8 cellular contexts compared by ENCODE assay signal in the genomic region with DNA sequence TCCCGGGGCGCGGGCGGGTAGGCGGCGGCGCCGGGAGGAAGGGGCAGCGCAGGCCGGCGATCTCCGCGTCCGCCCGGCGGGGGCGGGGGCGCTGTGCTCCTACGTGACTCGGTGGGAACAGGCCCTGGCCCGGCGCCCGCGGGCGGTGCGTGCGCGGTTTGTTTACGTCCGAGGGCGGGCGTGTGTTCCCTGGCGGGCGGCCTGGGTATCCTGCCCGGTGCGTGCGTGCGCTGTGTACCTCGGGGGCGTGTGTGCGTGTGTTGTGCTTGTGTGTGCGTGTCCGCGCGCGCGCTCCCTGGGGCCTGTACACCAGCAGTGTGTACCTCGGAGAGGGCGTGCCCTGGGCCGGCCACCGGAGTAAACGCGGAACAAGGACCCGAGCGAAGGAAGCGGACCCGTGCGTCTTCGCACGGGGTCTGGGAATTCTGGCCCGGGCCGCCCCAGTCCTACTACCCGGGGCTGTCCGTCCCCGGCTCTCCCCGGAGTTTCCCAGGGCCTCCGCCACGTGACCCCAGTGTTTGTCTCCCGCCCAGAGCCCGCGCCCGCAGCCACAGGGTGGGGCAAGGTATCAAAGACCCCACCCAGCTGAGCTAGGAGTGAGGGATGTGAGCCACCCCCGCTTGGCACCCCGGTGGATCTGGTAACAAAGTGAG. TPM values are rescaled to one million over a fixed set of nuclear protein-coding genes. Genes with fewer than 3 reads are reported as not detected.
DNase-seq lines count a peak whose midpoint lies in the region; ATAC-seq and TF ChIP-seq lines count a peak whose summit lies in the region.

No MANE protein-coding gene starts in this region.

- H3K4me3 ChIP-seq in MM.1S (ENCODE audit: low read length) (peak overlapping the region; percentile 74), duodenal mucosa (ENCODE audit: low read depth in 1 of 2, low read length in 2 of 2) (peak overlapping the region; percentile 85), lower lobe of right lung (peak overlapping the region; percentile 81)

- intact Hi-C loops in activated CD4-positive, alpha-beta T cell treated with anti-CD3 and anti-CD28 coated beads, Interleukin-2, amount 10 ng/mL, durations not matched to agents 24 days and 14 days (cut with micrococcal nuclease), result loop anchor here (10.0 kb wide), 1 partner anchor 88 kb away; the partner anchor contains the start of gene BAIAP2L2
- intact Hi-C loops in lower lobe of right lung (cut with DNase I), result no loop called here

- peak overlapping the region; percentile 77; the same call in 1 of the 2 replicates for H3K27ac ChIP-seq in MM.1S (ENCODE audit: low read length)
- H3K27ac ChIP-seq in duodenal mucosa (ENCODE audit: low read depth, low read length), result peak overlapping the region; percentile 94
- peak overlapping the region; percentile 99 for H3K27ac ChIP-seq in lower lobe of right lung

- H3K9me2 ChIP-seq in MM.1S (replicated peaks; ENCODE audit: insufficient read depth, low read length), result no peaks in the 10 kb centered on the region

- peaks cover 30% of the 10 kb centered on the region for H3K4me1 Mint-ChIP-seq in activated CD4-positive, alpha-beta T cell treated with anti-CD3 and anti-CD28 coated beads, Interleukin-2, amount 10 ng/mL, durations not matched to agents 24 days and 14 days

- peak overlapping the region; percentile 90 for H3K4me2 ChIP-seq in MM.1S (ENCODE audit: low read depth, low read length)

- H3K9me3 Mint-ChIP-seq in activated CD4-positive, alpha-beta T cell treated with anti-CD3 and anti-CD28 coated beads, Interleukin-2, amount 10 ng/mL, durations not matched to agents 24 days and 14 days, result no peaks in the 10 kb centered on the region

- H3K36me3 Mint-ChIP-seq in activated CD4-positive, alpha-beta T cell treated with anti-CD3 and anti-CD28 coated beads, Interleukin-2, amount 10 ng/mL, durations not matched to agents 24 days and 14 days (ENCODE audit: low read depth), result peaks cover 1% of the 10 kb centered on the region

- H3K27ac Mint-ChIP-seq in activated CD4-positive, alpha-beta T cell treated with anti-CD3 and anti-CD28 coated beads, Interleukin-2, amount 10 ng/mL, durations not matched to agents 24 days and 14 days, result peak overlapping the region; percentile 81

- H3K36me3 ChIP-seq in MM.1S (replicated peaks; ENCODE audit: insufficient read depth, low read length) (no peaks in the 10 kb centered on the region), duodenal mucosa (ENCODE audit: control insufficient read depth in 1 of 2, insufficient read depth in 2 of 2, low read length in 2 of 2) (no peaks in the 10 kb centered on the region), lower lobe of right lung (no peaks in the 10 kb centered on the region)

- DNase-seq in CMK (ENCODE audit: low read depth) (peak; percentile 66), MM.1S (peak; percentile 53), lower lobe of right lung (peak; percentile 92), NCI-H2107 (lab: John Stamatoyannopoulos, UW) (no peak)
- peak; percentile 90 for DNase-seq in activated CD4-positive, alpha-beta T cell treated with anti-CD3 and anti-CD28 coated beads, Interleukin-2, amount 10 ng/mL, durations not matched to agents 24 days and 14 days
- peak; percentile 35 to 38 for DNase-seq in stimulated activated CD8-positive, alpha-beta memory T cell treated with anti-CD3 and anti-CD28 coated beads, Interleukin-2, amount 100 ng/mL, for 48 hours (ENCODE audit: low read depth in 2 of 2)

- H3K79me2 ChIP-seq in MM.1S (ENCODE audit: low read length), result peaks cover 52% of the 10 kb centered on the region

- peaks cover 15% of the 10 kb centered on the region; the same call in 1 of the 2 replicates for H3F3A ChIP-seq in MM.1S (ENCODE audit: insufficient read depth, low read length)

- H3K9ac ChIP-seq in MM.1S (ENCODE audit: low read length) (peak overlapping the region; percentile 86), duodenal mucosa (ENCODE audit: low read depth in 1 of 2, low read length in 2 of 2) (peak overlapping the region; percentile 81 to 84)

- ATAC-seq in GM21529 (IDR thresholded peaks at IDR 0.05; ENCODE audit: unreplicated experiment) (peak; percentile 26), lower lobe of right lung (peak; percentile 77 to 86)

- H3K27me3 ChIP-seq in MM.1S (replicated peaks; ENCODE audit: insufficient read depth, low read length) (no peaks in the 10 kb centered on the region), duodenal mucosa (ENCODE audit: control insufficient read depth in 1 of 2, insufficient read depth in 2 of 2, low read length in 2 of 2) (no peaks in the 10 kb centered on the region), lower lobe of right lung (ENCODE audit: low read depth) (no peaks in the 10 kb centered on the region)

- H3K9me3 ChIP-seq in MM.1S (replicated peaks; ENCODE audit: insufficient read depth, low read length) (no peaks in the 10 kb centered on the region), duodenal mucosa (ENCODE audit: control insufficient read depth in 1 of 2, low read length in 2 of 2) (no peaks in the 10 kb centered on the region), lower lobe of right lung (no peaks in the 10 kb centered on the region)

- peak overlapping the region; percentile 40 for H2AFZ ChIP-seq in MM.1S (ENCODE audit: low read length)

- H3K4me1 ChIP-seq in MM.1S (ENCODE audit: low read length), result peaks cover 26% of the 10 kb centered on the region
- H3K4me1 ChIP-seq in duodenal mucosa (ENCODE audit: control insufficient read depth in 1 of 2, insufficient read depth in 2 of 2, low read length in 2 of 2), result peaks cover 26 to 34% of the 10 kb centered on the region in 2 donors
- peaks cover 26% of the 10 kb centered on the region for H3K4me1 ChIP-seq in lower lobe of right lung

- no peak; the same call in none of the 2 replicates for TF ChIP-seq CTCF in MM.1S (IDR thresholded peaks at IDR 0.05; ENCODE audit: low read length)
- TF ChIP-seq CTCF in lower lobe of right lung (IDR thresholded peaks at IDR 0.05), result peak; percentile 30

- no peaks in the 10 kb centered on the region for H4K20me1 ChIP-seq in MM.1S (ENCODE audit: insufficient read depth, low read length)

- H3K4me3 Mint-ChIP-seq in activated CD4-positive, alpha-beta T cell treated with anti-CD3 and anti-CD28 coated beads, Interleukin-2, amount 10 ng/mL, durations not matched to agents 24 days and 14 days, result peak overlapping the region; percentile 86

- H3K27me3 Mint-ChIP-seq in activated CD4-positive, alpha-beta T cell treated with anti-CD3 and anti-CD28 coated beads, Interleukin-2, amount 10 ng/mL, durations not matched to agents 24 days and 14 days, result no peaks in the 10 kb centered on the region

RNA-seq across cellular contexts. Expression of gene MAFF, which starts 0.8 kb away (rescaled TPM):
- 12.6 and 12.8 TPM in 2 replicates for total RNA-seq in activated CD4-positive, alpha-beta T cell treated with anti-CD3 and anti-CD28 coated beads, Interleukin-2, amount 10 ng/mL, durations not matched to agents 24 days and 14 days
- total RNA-seq in lower lobe of right lung, result 41.3 TPM

RNA-seq across cellular contexts. Expression of gene PLA2G6, which starts 20.9 kb away (rescaled TPM):
- total RNA-seq in activated CD4-positive, alpha-beta T cell treated with anti-CD3 and anti-CD28 coated beads, Interleukin-2, amount 10 ng/mL, durations not matched to agents 24 days and 14 days, result 34.3 and 43.2 TPM in 2 replicates
- total RNA-seq in lower lobe of right lung, result 60.8 TPM
